8 cellular contexts compared by ENCODE assay signal in the genomic region with DNA sequence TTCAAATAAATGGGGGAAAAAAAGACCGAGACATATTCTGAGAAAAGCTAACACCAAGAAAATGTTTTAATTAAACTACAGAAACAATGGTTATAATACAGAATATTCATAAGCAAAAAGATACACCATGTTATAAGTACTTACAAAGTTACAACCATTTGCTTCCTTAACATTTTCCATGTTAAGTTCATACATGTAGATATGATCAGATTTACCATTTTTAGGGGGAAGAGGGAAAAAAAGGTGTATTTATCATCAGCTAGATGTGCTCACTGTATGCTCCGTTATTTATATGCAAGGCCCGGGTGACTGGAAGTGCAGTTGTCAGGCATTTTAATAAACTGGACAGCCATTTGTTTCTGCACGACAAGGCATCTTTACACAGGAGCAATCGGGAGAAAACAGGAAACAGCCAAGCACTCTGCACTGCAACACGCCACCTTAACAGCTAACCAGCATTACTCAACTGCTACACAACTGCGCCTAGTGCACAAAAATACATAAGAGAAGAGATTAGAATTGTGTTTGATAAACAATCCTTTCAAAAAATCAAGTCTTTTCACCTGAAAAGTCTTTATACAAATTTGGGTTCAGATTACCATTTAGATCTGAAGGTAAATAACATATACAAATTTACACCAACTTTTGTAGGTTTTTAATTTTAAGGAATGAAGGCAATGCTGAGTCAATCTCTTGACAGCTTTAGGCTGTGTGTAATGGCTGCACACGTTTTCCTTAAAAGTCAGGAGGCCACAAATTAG. TPM values are rescaled to one million over a fixed set of nuclear protein-coding genes. Genes with fewer than 3 reads are reported as not detected.
A peak's percentile ranks its signal among the peaks of the same experiment; 100 is the strongest.
DNase-seq lines count a peak whose midpoint lies in the region; ATAC-seq and TF ChIP-seq lines count a peak whose summit lies in the region.

No MANE protein-coding gene starts in this region.

- TF ChIP-seq CTCF in mammary epithelial cell (conservative IDR thresholded peaks at IDR 0.05 in 1 of 2, IDR thresholded peaks at IDR 0.05 in 1 of 2; ENCODE audit: extremely low read depth in 1 of 2, insufficient read depth in 1 of 2, low read depth in 1 of 2, low read length in 2 of 2), result no peak

- H3K27ac ChIP-seq in mammary epithelial cell (ENCODE audit: insufficient read depth, low read depth, low read length), result peak overlapping the region; percentile 94

- peaks cover 24% of the 10 kb centered on the region for H3K4me1 ChIP-seq in mammary epithelial cell (ENCODE audit: insufficient read depth, low read length)

- H3K9me3 ChIP-seq in mammary epithelial cell (replicated peaks; ENCODE audit: insufficient read depth, low read length), result no peaks in the 10 kb centered on the region

- intact Hi-C loops in mammary epithelial cell (cut with micrococcal nuclease), result no loop called here

- no peak overlapping the region for H2AFZ ChIP-seq in mammary epithelial cell (ENCODE audit: low read depth, low read length)

- H3K4me3 ChIP-seq in mammary epithelial cell (replicated peaks in 1 of 3; ENCODE audit: insufficient read depth in 1 of 3, low read depth in 2 of 3, low read length in 3 of 3), result peak overlapping the region; percentile 98 to 100 (median 99)

- peak overlapping the region; percentile 92 for H3K4me3 Mint-ChIP-seq in natural killer cell treated with Interleukin-12 subunit alpha and Interleukin-12 subunit beta and Interleukin-15 and Interleukin-18, amount 100 ng/mL, for 72 hours

- H3K79me2 ChIP-seq in mammary epithelial cell (ENCODE audit: insufficient read depth, low read length), result peaks cover 89% of the 10 kb centered on the region

- no peaks in the 10 kb centered on the region for H3K27me3 Mint-ChIP-seq in natural killer cell treated with Interleukin-12 subunit alpha and Interleukin-12 subunit beta and Interleukin-15 and Interleukin-18, amount 100 ng/mL, for 72 hours

- peaks cover 48 to 57% of the 10 kb centered on the region in 2 donors for H3K4me1 Mint-ChIP-seq in natural killer cell treated with Interleukin-12 subunit alpha and Interleukin-12 subunit beta and Interleukin-15 and Interleukin-18, amount 100 ng/mL, for 72 hours (ENCODE audit: low read depth in 2 of 2)

- peak overlapping the region; percentile 79 to 87 for H3K27ac Mint-ChIP-seq in natural killer cell treated with Interleukin-12 subunit alpha and Interleukin-12 subunit beta and Interleukin-15 and Interleukin-18, amount 100 ng/mL, for 72 hours

- BruUV-seq in mammary epithelial cell (replicated peaks; lab: Mats Ljungman, UMichigan), result no TSS peak

- H3K4me2 ChIP-seq in mammary epithelial cell (ENCODE audit: insufficient read depth, low read depth, low read length), result peak overlapping the region; percentile 99

- peaks cover 6% of the 10 kb centered on the region for H4K20me1 ChIP-seq in mammary epithelial cell (ENCODE audit: insufficient read depth, low read length)

- dilution Hi-C loops in mammary epithelial cell (cut with HindIII; ENCODE audit: low sequenced_read_pairs), result loop anchor here (5.0 kb wide), 1 partner anchor 98 kb away; no protein-coding TSS in a partner anchor

- no peaks in the 10 kb centered on the region for H3K27me3 ChIP-seq in mammary epithelial cell (ENCODE audit: insufficient read depth, low read length)

- H3K36me3 Mint-ChIP-seq in natural killer cell treated with Interleukin-12 subunit alpha and Interleukin-12 subunit beta and Interleukin-15 and Interleukin-18, amount 100 ng/mL, for 72 hours, result peaks cover 39% of the 10 kb centered on the region

- in situ Hi-C loops in mammary epithelial cell (cut with MboI; ENCODE audit: low sequenced_read_pairs in 2 of 2), result no loop called here

- DNase-seq in EL (peak; percentile 41), MV-4-11 (lab: John Stamatoyannopoulos, UW) (peak; percentile 46), mammary epithelial cell (no peak)
- no peak for DNase-seq in natural killer cell treated with Interleukin-12 subunit alpha and Interleukin-12 subunit beta and Interleukin-15 and Interleukin-18, amount 100 ng/mL, for 72 hours (ENCODE audit: low spot score)

- H3K36me3 ChIP-seq in mammary epithelial cell (ENCODE audit: insufficient read depth, low read length), result peaks cover 34% of the 10 kb centered on the region

- no peaks in the 10 kb centered on the region for H3K9me3 Mint-ChIP-seq in natural killer cell treated with Interleukin-12 subunit alpha and Interleukin-12 subunit beta and Interleukin-15 and Interleukin-18, amount 100 ng/mL, for 72 hours

- no peak for ATAC-seq in natural killer cell treated with Interleukin-12 subunit alpha and Interleukin-12 subunit beta and Interleukin-15 and Interleukin-18, amount 100 ng/mL, for 72 hours
- ATAC-seq in HG02678 (IDR thresholded peaks at IDR 0.05; ENCODE audit: unreplicated experiment) (no peak), HG02884 (IDR thresholded peaks at IDR 0.05; ENCODE audit: unreplicated experiment) (no peak), HG02763 (IDR thresholded peaks at IDR 0.05; ENCODE audit: unreplicated experiment) (no peak), GM21529 (IDR thresholded peaks at IDR 0.05; ENCODE audit: unreplicated experiment) (no peak)

- 16% methylated on average over 8 of the region's 8 CpGs for WGBS in mammary epithelial cell (ENCODE audit: low coverage, missing lambda C conversion rate)

- CTCF ChIA-PET in mammary epithelial cell (lab: Charles Lee; ENCODE audit: low non-redundant PET), result no interaction called here

- peak overlapping the region; percentile 98 for H3K9ac ChIP-seq in mammary epithelial cell (ENCODE audit: insufficient read depth, low read length)

RNA-seq across cellular contexts. Expression of gene SRSF2, which starts 2.9 kb away (rescaled TPM):
- total RNA-seq in mammary epithelial cell, result 100 to 1,000 TPM; 110 to 196 TPM
- 221 TPM for polyA plus RNA-seq in mammary epithelial cell
- 226 TPM for polyA minus RNA-seq in mammary epithelial cell
- total RNA-seq in natural killer cell treated with Interleukin-12 subunit alpha and Interleukin-12 subunit beta and Interleukin-15 and Interleukin-18, amount 100 ng/mL, for 72 hours, result 100 to 1,000 TPM; 373 to 571 TPM

RNA-seq across cellular contexts. Expression of gene MFSD11, which starts 3.7 kb away (rescaled TPM):
- 10 to 100 TPM; 18.3 to 38.5 TPM for total RNA-seq in mammary epithelial cell
- 13.2 TPM for polyA plus RNA-seq in mammary epithelial cell
- polyA minus RNA-seq in mammary epithelial cell, result 30.9 TPM
- 10 to 100 TPM; 18.1 to 25.5 TPM for total RNA-seq in natural killer cell treated with Interleukin-12 subunit alpha and Interleukin-12 subunit beta and Interleukin-15 and Interleukin-18, amount 100 ng/mL, for 72 hours

RNA-seq across cellular contexts. Expression of gene METTL23, which starts 7.6 kb away (rescaled TPM):
- 10 to 100 TPM; 18.2 to 27.7 TPM for total RNA-seq in mammary epithelial cell
- 38.3 TPM for polyA plus RNA-seq in mammary epithelial cell
- 19.5 TPM for polyA minus RNA-seq in mammary epithelial cell
- total RNA-seq in natural killer cell treated with Interleukin-12 subunit alpha and Interleukin-12 subunit beta and Interleukin-15 and Interleukin-18, amount 100 ng/mL, for 72 hours, result 10 to 100 TPM; 26.4 to 37.0 TPM

RNA-seq across cellular contexts. Expression of gene JMJD6, which starts 7.9 kb away (rescaled TPM):
- total RNA-seq in mammary epithelial cell, result 10 to 100 TPM; 10.3 to 22.2 TPM
- 14.4 TPM for polyA plus RNA-seq in mammary epithelial cell
- 25.0 TPM for polyA minus RNA-seq in mammary epithelial cell
- total RNA-seq in natural killer cell treated with Interleukin-12 subunit alpha and Interleukin-12 subunit beta and Interleukin-15 and Interleukin-18, amount 100 ng/mL, for 72 hours, result 10 to 100 TPM; 74.3 to 97.1 TPM

RNA-seq across cellular contexts. Expression of gene MXRA7, which starts 23.5 kb away (rescaled TPM):
- 100 to 1,000 TPM; 116 to 183 TPM for total RNA-seq in mammary epithelial cell
- 59.5 TPM for polyA plus RNA-seq in mammary epithelial cell
- 144 TPM for polyA minus RNA-seq in mammary epithelial cell
- 10 to 100 TPM; 18.1 to 19.4 TPM for total RNA-seq in natural killer cell treated with Interleukin-12 subunit alpha and Interleukin-12 subunit beta and Interleukin-15 and Interleukin-18, amount 100 ng/mL, for 72 hours

Comparison
In these comparisons a context has a peak if more than half of its experiments do, and no peak if none do; other contexts are left out.
1. DNase-seq: peak in EL (single experiment) and MV-4-11 (single experiment); none in mammary epithelial cell (single experiment) and natural killer cell treated with Interleukin-12 subunit alpha and Interleukin-12 subunit beta and Interleukin-15 and Interleukin-18, amount 100 ng/mL, for 72 hours (single experiment).